Comparison of ENCODE assay signal across 11 cellular contexts in genomic region chr4:26075588-26075987, GRCh38.
A peak's percentile ranks its signal among the peaks of the same experiment; 100 is the strongest.
DNase-seq lines count a peak whose midpoint lies in the region; ATAC-seq and TF ChIP-seq lines count a peak whose summit lies in the region.
"Had no signal": no experiment of that assay in that cellular context is flagged by ENCODE, and none has a peak within 500 bp of the region (broad histone marks: within the 10 kb centered on the region; RNA-seq: fewer than 3 reads in every experiment).

No MANE protein-coding gene starts in this region.

- peaks cover 0 to 6% of the 10 kb centered on the region in 2 donors for H3K27me3 Mint-ChIP-seq in CD8-positive, alpha-beta memory T cell

- H3K4me2 ChIP-seq in OCI-LY3 (ENCODE audit: low read length), result peak overlapping the region; percentile 81

- H2AFZ ChIP-seq in OCI-LY3 (ENCODE audit: low read depth, low read length), result no peak overlapping the region

- H3K27ac ChIP-seq in CD8-positive, alpha-beta memory T cell (ENCODE audit: low read depth, low read length), result no peak overlapping the region
- H3K27ac ChIP-seq in OCI-LY3 (ENCODE audit: low read length), result peak overlapping the region; percentile 92
- no peak overlapping the region for H3K27ac ChIP-seq in SJCRH30
- H3K27ac ChIP-seq: SK-N-MC had no signal

- peak; percentile 7 for ATAC-seq in GM21723 (IDR thresholded peaks at IDR 0.05; ENCODE audit: unreplicated experiment)

- no peaks in the 10 kb centered on the region for H3K9me3 Mint-ChIP-seq in CD8-positive, alpha-beta memory T cell

- H3K79me2 ChIP-seq in OCI-LY3 (ENCODE audit: low read length), result no peaks in the 10 kb centered on the region

- peak overlapping the region; percentile 59 for H3K9ac ChIP-seq in OCI-LY3 (ENCODE audit: low read length)

- H3K36me3 Mint-ChIP-seq in CD8-positive, alpha-beta memory T cell, result no peaks in the 10 kb centered on the region

- H3K4me1 Mint-ChIP-seq in CD8-positive, alpha-beta memory T cell, result peaks cover 27 to 31% (median 30%) of the 10 kb centered on the region in 3 donors

- peaks cover 6% of the 10 kb centered on the region for H3K4me1 ChIP-seq in CD8-positive, alpha-beta memory T cell (ENCODE audit: insufficient read depth, low read length)
- H3K4me1 ChIP-seq in OCI-LY3 (ENCODE audit: low read length) (peaks cover 80% of the 10 kb centered on the region), SJCRH30 (no peaks in the 10 kb centered on the region)

- H3K9me3 ChIP-seq in CD8-positive, alpha-beta memory T cell (ENCODE audit: low read length), result no peaks in the 10 kb centered on the region
- H3K9me3 ChIP-seq in OCI-LY3 (ENCODE audit: insufficient read depth, low read length) (peaks cover 10% of the 10 kb centered on the region), SJCRH30 (replicated peaks) (peaks cover 8% of the 10 kb centered on the region; the same call in 1 of the 2 replicates)

- no peak for DNase-seq in CD8-positive, alpha-beta memory T cell
- DNase-seq in kidney tubule cell (ENCODE audit: low spot score) (peak; percentile 49), NCI-H1930 (lab: John Stamatoyannopoulos, UW) (no peak), SJCRH30 (no peak), cerebellum (ENCODE audit: low spot score) (no peak), UCSD-AML1 (lab: John Stamatoyannopoulos, UW; ENCODE audit: unreplicated experiment) (no peak)
- DNase-seq: anterior cingulate cortex, MG63 had no signal

- H3K4me3 ChIP-seq in CD8-positive, alpha-beta memory T cell (ENCODE audit: low read length), result no peak overlapping the region
- H3K4me3 ChIP-seq in OCI-LY3 (ENCODE audit: low read length) (peak overlapping the region; percentile 55), SJCRH30 (no peak overlapping the region)
- H3K4me3 ChIP-seq: MG63 had no signal

- no peak overlapping the region for H3K4me3 Mint-ChIP-seq in CD8-positive, alpha-beta memory T cell

- H3K27ac Mint-ChIP-seq in CD8-positive, alpha-beta memory T cell, result peak overlapping the region in 6 of 8 donors; percentile 2 to 53 (median 18)

- H3K36me3 ChIP-seq in CD8-positive, alpha-beta memory T cell (ENCODE audit: insufficient read depth, low read length), result no peaks in the 10 kb centered on the region
- H3K36me3 ChIP-seq in OCI-LY3 (replicated peaks; ENCODE audit: low read depth, low read length) (peaks cover 15% of the 10 kb centered on the region), SJCRH30 (no peaks in the 10 kb centered on the region)
- H3K36me3 ChIP-seq: MG63 had no signal

- no peak for TF ChIP-seq CTCF in OCI-LY3 (IDR thresholded peaks at IDR 0.05; ENCODE audit: low read depth, low read length)

- no peaks in the 10 kb centered on the region for H4K20me1 ChIP-seq in OCI-LY3 (ENCODE audit: insufficient read depth, low read length)

- POLR2A ChIA-PET in CD8-positive, alpha-beta memory T cell (lab: Charles Lee), result no interaction called here

- no peaks in the 10 kb centered on the region for H3K27me3 ChIP-seq in CD8-positive, alpha-beta memory T cell (ENCODE audit: insufficient read depth, low read length, poor library complexity, severe bottlenecking)
- H3K27me3 ChIP-seq in OCI-LY3 (ENCODE audit: low read depth, low read length), result no peaks in the 10 kb centered on the region
- H3K27me3 ChIP-seq in SJCRH30, result no peaks in the 10 kb centered on the region
- H3K27me3 ChIP-seq: MG63 had no signal

- CTCF ChIA-PET in CD8-positive, alpha-beta memory T cell (lab: Charles Lee), result interaction anchor here (1.0 to 1.3 kb wide), 3 partner anchors 10 to 335 kb away, joined by 3 to 5 read pairs (median 3); no protein-coding TSS in a partner anchor
